ENCODE assay signal across 14 cellular contexts in genomic region chr6:157468054-157468453, GRCh38.
DNase-seq lines count a peak whose midpoint lies in the region; ATAC-seq and TF ChIP-seq lines count a peak whose summit lies in the region.
"Had no signal": no experiment of that assay in that cellular context is flagged by ENCODE, and none has a peak within 500 bp of the region (broad histone marks: within the 10 kb centered on the region; RNA-seq: fewer than 3 reads in every experiment).

No MANE protein-coding gene starts in this region.

- no peaks in the 10 kb centered on the region for H3K9me3 Mint-ChIP-seq in activated naive CD4-positive, alpha-beta T cell treated with anti-CD3 and anti-CD28 coated beads, Interleukin-2, amount 50 U/mL, for 24 hours
- H3K9me3 Mint-ChIP-seq: CD4-positive, alpha-beta memory T cell; GM23338 had no signal

- no peak overlapping the region for H3K4ac ChIP-seq in trophoblast cell (ENCODE audit: low read depth, low read length)

- no peak overlapping the region for H4K12ac ChIP-seq in trophoblast cell (ENCODE audit: low read depth, low read length)

- H4K20me1 ChIP-seq in PC-9 (ENCODE audit: insufficient read depth): no peaks in the 10 kb centered on the region

- H3K9me2 ChIP-seq in PC-9 (ENCODE audit: insufficient read depth): no peaks in the 10 kb centered on the region

- no peak overlapping the region for H2AK5ac ChIP-seq in trophoblast cell (ENCODE audit: low read length)

- H3K79me2 ChIP-seq in PC-9 (ENCODE audit: low read depth) (peaks cover 20% of the 10 kb centered on the region), trophoblast cell (ENCODE audit: control insufficient read depth, insufficient read depth, low read length, poor library complexity) (no peaks in the 10 kb centered on the region)

- no peak overlapping the region for H3K23ac ChIP-seq in trophoblast cell (ENCODE audit: low read length)

- WGBS in trophoblast cell (ENCODE audit: extremely low coverage, insufficient coverage, insufficient read length): no CpG with 5 or more reads among the region's 3 CpGs

- H3K4me3 Mint-ChIP-seq in activated naive CD4-positive, alpha-beta T cell treated with anti-CD3 and anti-CD28 coated beads, Interleukin-2, amount 50 U/mL, for 24 hours: no peak overlapping the region
- H3K4me3 Mint-ChIP-seq: CD4-positive, alpha-beta memory T cell; GM23338 had no signal

- peak overlapping the region; percentile 72 for H3K27ac Mint-ChIP-seq in activated naive CD4-positive, alpha-beta T cell treated with anti-CD3 and anti-CD28 coated beads, Interleukin-2, amount 50 U/mL, for 24 hours
- H3K27ac Mint-ChIP-seq: CD4-positive, alpha-beta memory T cell; GM23338 had no signal

- DNase-seq in activated naive CD4-positive, alpha-beta T cell (lab: John Stamatoyannopoulos, UW): no peak
- DNase-seq in PC-9 (no peak), trophoblast cell (no peak), putamen (ENCODE audit: low spot score) (no peak), SHP77 (lab: John Stamatoyannopoulos, UW) (no peak)
- DNase-seq: BE2C; CD4-positive, alpha-beta memory T cell; DMS79; H7 had no signal

- no peak overlapping the region for H3K18ac ChIP-seq in trophoblast cell (ENCODE audit: low read length)

- no peaks in the 10 kb centered on the region for H3K27me3 ChIP-seq in PC-9 (ENCODE audit: insufficient read depth, low read depth)
- H3K27me3 ChIP-seq in trophoblast cell (ENCODE audit: insufficient read depth, low read length): no peaks in the 10 kb centered on the region
- H3K27me3 ChIP-seq: BE2C had no signal

- peak overlapping the region; percentile 88 for H3K27ac ChIP-seq in PC-9
- peak overlapping the region; percentile 37 for H3K27ac ChIP-seq in trophoblast cell (ENCODE audit: low read depth, low read length)
- H3K27ac ChIP-seq: C4-2B had no signal

- peaks cover 17% of the 10 kb centered on the region for H3K79me1 ChIP-seq in trophoblast cell (ENCODE audit: low read length)

- peaks cover 25% of the 10 kb centered on the region for H3F3A ChIP-seq in PC-9 (ENCODE audit: insufficient read depth, low read depth)

- BruUV-seq in PC-9 (replicated peaks; lab: Mats Ljungman, UMichigan): no TSS peak

- peaks cover 50% of the 10 kb centered on the region for H3K4me1 ChIP-seq in PC-9 (replicated peaks; ENCODE audit: insufficient read depth)
- peaks cover 10 to 28% of the 10 kb centered on the region in 2 experiments for H3K4me1 ChIP-seq in trophoblast cell (ENCODE audit: control insufficient read depth in 1 of 2, insufficient read depth in 2 of 2, low read length in 2 of 2)
- H3K4me1 ChIP-seq: BE2C had no signal

- CTCF ChIA-PET in PC-9 (lab: Charles Lee): no interaction called here

- no peak overlapping the region for H2BK120ac ChIP-seq in trophoblast cell (ENCODE audit: insufficient read depth, low read length, poor library complexity)

- no peak for ATAC-seq in activated CD4-positive, CD25-positive, alpha-beta regulatory T cell treated with anti-CD3 and anti-CD28 coated beads, Interleukin-2, amount 50 U/mL, for 24 hours
- ATAC-seq: GM12878, GM23338 had no signal

- H4K8ac ChIP-seq in trophoblast cell (ENCODE audit: low read depth, low read length): no peak overlapping the region

- no peak overlapping the region for H2BK5ac ChIP-seq in trophoblast cell (ENCODE audit: low read depth, low read length, poor library complexity)

- intact Hi-C loops in PC-9 (cut with micrococcal nuclease; ENCODE audit: unreplicated experiment): no loop called here

- H2AFZ ChIP-seq in PC-9: no peak overlapping the region
- no peak overlapping the region for H2AFZ ChIP-seq in trophoblast cell (ENCODE audit: insufficient read depth, low read length, poor library complexity)
- H2AFZ ChIP-seq: GM23338 had no signal

- no peak overlapping the region for H3K9ac ChIP-seq in trophoblast cell (ENCODE audit: low read length)

- no peak overlapping the region for H2BK12ac ChIP-seq in trophoblast cell (ENCODE audit: low read length)

- no peak overlapping the region for H4K91ac ChIP-seq in trophoblast cell (ENCODE audit: low read depth, low read length)

- TF ChIP-seq CTCF in PC-9 (conservative IDR thresholded peaks at IDR 0.05): no peak

- H3K4me2 ChIP-seq in PC-9 (peak overlapping the region; percentile 68; the same call in 1 of the 2 replicates), trophoblast cell (ENCODE audit: low read length) (no peak overlapping the region)
- H3K4me2 ChIP-seq: GM23338 had no signal

- H3K36me3 Mint-ChIP-seq in activated naive CD4-positive, alpha-beta T cell treated with anti-CD3 and anti-CD28 coated beads, Interleukin-2, amount 50 U/mL, for 24 hours: no peaks in the 10 kb centered on the region
- H3K36me3 Mint-ChIP-seq: CD4-positive, alpha-beta memory T cell had no signal

- POLR2A ChIA-PET in PC-9 (lab: Charles Lee; ENCODE audit: unreplicated experiment): no interaction called here

- H3K14ac ChIP-seq in trophoblast cell (ENCODE audit: low read length): no peak overlapping the region

- H3K9me3 ChIP-seq in PC-9 (ENCODE audit: insufficient read depth, low read depth) (0 out of 2 replicates have a peak, but pooled peaks cover 3% of the 10 kb centered on the region), trophoblast cell (ENCODE audit: insufficient read depth, low read depth, low read length) (no peaks in the 10 kb centered on the region)
- H3K9me3 ChIP-seq: BE2C had no signal

- H3K36me3 ChIP-seq in PC-9 (ENCODE audit: low read depth): no peaks in the 10 kb centered on the region
- H3K36me3 ChIP-seq in trophoblast cell (ENCODE audit: control insufficient read depth in 1 of 2, insufficient read depth in 2 of 2, low read length in 2 of 2): no peaks in the 10 kb centered on the region
- H3K36me3 ChIP-seq: BE2C had no signal

- H3K4me1 Mint-ChIP-seq in activated naive CD4-positive, alpha-beta T cell treated with anti-CD3 and anti-CD28 coated beads, Interleukin-2, amount 50 U/mL, for 24 hours: no peaks in the 10 kb centered on the region
- H3K4me1 Mint-ChIP-seq: CD4-positive, alpha-beta memory T cell had no signal

- H3K4me3 ChIP-seq in PC-9 (no peak overlapping the region), trophoblast cell (ENCODE audit: low read depth, low read length) (no peak overlapping the region)
- H3K4me3 ChIP-seq: GM12878, GM23338 had no signal

- no peaks in the 10 kb centered on the region for H3K27me3 Mint-ChIP-seq in activated naive CD4-positive, alpha-beta T cell treated with anti-CD3 and anti-CD28 coated beads, Interleukin-2, amount 50 U/mL, for 24 hours
- H3K27me3 Mint-ChIP-seq: CD4-positive, alpha-beta memory T cell had no signal
